1 cellular context compared by ENCODE assay signal in the genomic region with DNA sequence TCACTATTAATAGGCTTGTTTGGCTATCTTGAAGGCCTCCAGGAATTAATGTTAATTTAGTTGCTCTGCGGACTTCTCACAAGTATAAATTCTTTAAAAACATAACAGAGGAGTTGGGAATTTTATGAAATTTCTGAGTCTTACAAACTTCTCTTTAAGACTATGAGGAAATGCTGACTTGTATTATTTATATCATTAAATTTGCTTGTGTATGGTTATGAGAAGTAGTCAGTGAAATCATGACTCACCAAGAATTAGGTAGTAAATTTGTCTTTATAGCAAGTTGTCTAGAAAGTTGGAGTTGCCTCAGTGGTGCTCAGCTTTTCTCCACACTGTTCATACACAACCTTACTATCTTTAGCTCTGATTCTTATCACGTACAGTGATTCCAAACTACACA.
TF ChIP-seq lines count a peak whose summit lies in the region.

No MANE protein-coding gene starts in this region.

TF ChIP-seq in HepG2, 621 proteins besides CTCF, POLR2A, EP300 and RAD21 (continued from another document):
- TF ChIP-seq MAFF (IDR thresholded peaks at IDR 0.05; ENCODE audit: low read depth, low read length) (peak; percentile 57), ZNF737 (CRISPR knock-in tag; IDR thresholded peaks at IDR 0.05; ENCODE audit: borderline replicate concordance) (no peak)
TF ChIP-seq in HepG2: peak in this region for 2.
